In genomic region chr10:63498665-63499064, GRCh38 we compare ENCODE assay signal across 2 cellular contexts.
TF ChIP-seq lines count a peak whose summit lies in the region.

No MANE protein-coding gene starts in this region.

TF ChIP-seq in IMR-90, 13 proteins besides CTCF, POLR2A, EP300 and RAD21:
- TF ChIP-seq USF2 (IDR thresholded peaks at IDR 0.05; ENCODE audit: low read depth, low read length) = no peak
- TF ChIP-seq MXI1 (IDR thresholded peaks at IDR 0.05; ENCODE audit: borderline replicate concordance, low read depth, low read length) = no peak
TF ChIP-seq in IMR-90: peak in this region for 0.

TF ChIP-seq in WTC11, 78 proteins besides CTCF, POLR2A, EP300 and RAD21 (continued from another document):
- TF ChIP-seq PREB (CRISPR knock-in tag; IDR thresholded peaks at IDR 0.05; ENCODE audit: borderline replicate concordance) = no peak
- no peak for TF ChIP-seq FOXJ3 (CRISPR knock-in tag; IDR thresholded peaks at IDR 0.05; ENCODE audit: borderline replicate concordance)
- no peak for TF ChIP-seq ZNF219 (CRISPR knock-in tag; IDR thresholded peaks at IDR 0.05; ENCODE audit: borderline replicate concordance)
- TF ChIP-seq ZMAT4 (CRISPR knock-in tag; IDR thresholded peaks at IDR 0.05) = no peak
- no peak for TF ChIP-seq CREB1 (CRISPR knock-in tag; IDR thresholded peaks at IDR 0.05)
- TF ChIP-seq JAZF1 (CRISPR knock-in tag; IDR thresholded peaks at IDR 0.05) = no peak
- no peak for TF ChIP-seq HMGXB4 (CRISPR knock-in tag; IDR thresholded peaks at IDR 0.05)
- TF ChIP-seq E2F4 (CRISPR knock-in tag; IDR thresholded peaks at IDR 0.05; ENCODE audit: borderline replicate concordance, low read depth) = no peak
- TF ChIP-seq FOXP4 (CRISPR knock-in tag; IDR thresholded peaks at IDR 0.05) = no peak
- no peak for TF ChIP-seq NR2C2 (CRISPR knock-in tag; IDR thresholded peaks at IDR 0.05)
- TF ChIP-seq ERG (CRISPR knock-in tag; IDR thresholded peaks at IDR 0.05) = no peak
- no peak for TF ChIP-seq ESRRA (CRISPR knock-in tag; IDR thresholded peaks at IDR 0.05; ENCODE audit: borderline replicate concordance)
- no peak for TF ChIP-seq MXD4 (CRISPR knock-in tag; IDR thresholded peaks at IDR 0.05; ENCODE audit: borderline replicate concordance)
